Comparison of ENCODE assay signal across 29 cellular contexts in the genomic region with DNA sequence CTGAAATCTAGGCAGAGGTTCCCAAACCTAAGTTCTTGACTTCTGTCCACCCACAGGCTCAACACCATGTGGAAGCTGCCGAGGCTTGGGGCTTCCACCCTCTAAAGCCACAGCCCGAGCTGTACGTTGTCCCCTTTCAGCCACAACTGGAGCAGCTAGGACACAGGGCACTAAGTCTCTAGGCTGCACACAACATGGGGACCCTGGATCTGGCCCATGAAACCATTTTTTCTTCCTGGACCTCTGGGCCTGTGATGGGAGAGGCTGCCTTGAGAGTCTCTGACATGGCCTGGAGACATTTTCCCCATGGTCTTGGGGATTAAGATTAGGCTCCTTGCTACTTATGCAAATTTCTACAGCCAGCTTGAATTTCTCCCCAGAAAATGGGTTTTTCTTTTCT.
"Had no signal": no experiment of that assay in that cellular context is flagged by ENCODE, and none has a peak within 500 bp of the region (broad histone marks: within the 10 kb centered on the region; RNA-seq: fewer than 3 reads in every experiment).

No MANE protein-coding gene starts in this region.

- DNase-seq: colonic mucosa; cortex of kidney; dermis blood vessel endothelial cell; dorsolateral prefrontal cortex; effector CD4-positive, alpha-beta T cell; effector CD8-positive, alpha-beta T cell; effector memory CD4-positive, alpha-beta T cell; effector memory CD8-positive, alpha-beta T cell; endodermal cell; erythroblast; esophagus squamous epithelium; foreskin fibroblast; foreskin keratinocyte; foreskin melanocyte; gastrocnemius medialis; glutamatergic neuron; head of caudate nucleus; heart left ventricle; heart right ventricle had no signal

- H3K36me3 ChIP-seq: colonic mucosa, esophagus muscularis mucosa, esophagus squamous epithelium, gastrocnemius medialis, gastroesophageal sphincter, heart left ventricle, heart right ventricle had no signal

- ATAC-seq: effector memory CD8-positive, alpha-beta T cell; esophagus mucosa; foreskin keratinocyte; gastrocnemius medialis; gastroesophageal sphincter; heart left ventricle; heart right ventricle had no signal

- H3K4me3 ChIP-seq: colonic mucosa, coronary artery, dorsolateral prefrontal cortex, esophagus muscularis mucosa, esophagus squamous epithelium, gastrocnemius medialis, gastroesophageal sphincter, heart left ventricle, heart right ventricle, hepatocyte had no signal

- H3K79me2 ChIP-seq: hepatocyte had no signal

- H3K4me2 ChIP-seq: hepatocyte had no signal

- H2AFZ ChIP-seq: hepatocyte had no signal

- FAIRE-seq: colon, endometrium, endothelial cell of umbilical vein, frontal cortex had no signal

- H3K4me1 ChIP-seq: colonic mucosa, esophagus muscularis mucosa, esophagus squamous epithelium, foreskin keratinocyte, gastrocnemius medialis, gastroesophageal sphincter, heart left ventricle, heart right ventricle had no signal

- H3K27me3 ChIP-seq: colonic mucosa, dorsolateral prefrontal cortex, esophagus muscularis mucosa, esophagus squamous epithelium, foreskin keratinocyte, gastrocnemius medialis, gastroesophageal sphincter, heart left ventricle, heart right ventricle, hepatocyte had no signal

- H3K27ac ChIP-seq: colonic mucosa, coronary artery, dorsolateral prefrontal cortex, epithelial cell of prostate, esophagus muscularis mucosa, esophagus squamous epithelium, foreskin keratinocyte, gastrocnemius medialis, gastroesophageal sphincter, heart left ventricle, heart right ventricle, hepatocyte had no signal

- H3K9me3 ChIP-seq: colonic mucosa, esophagus muscularis mucosa, esophagus squamous epithelium, gastrocnemius medialis, gastroesophageal sphincter, heart left ventricle, heart right ventricle had no signal
